In genomic region chr3:33278106-33278672, GRCh38 we compare ENCODE assay signal across 8 cellular contexts.
A peak's percentile ranks its signal among the peaks of the same experiment; 100 is the strongest.
DNase-seq lines count a peak whose midpoint lies in the region; ATAC-seq and TF ChIP-seq lines count a peak whose summit lies in the region.

No MANE protein-coding gene starts in this region.

- peak overlapping the region; percentile 65; the same call in 1 of the 2 replicates for H3K4me3 ChIP-seq in BLaER1

- no peak overlapping the region for H3K9ac ChIP-seq in BLaER1

- H3K27ac ChIP-seq in BLaER1, result no peak overlapping the region

- TF ChIP-seq CTCF in nephron progenitor cell (IDR thresholded peaks at IDR 0.05), result no peak

- H3K36me3 ChIP-seq in BLaER1, result no peaks in the 10 kb centered on the region

- DNase-seq in NCI-H146 treated with DMSO at 0.1 percent for 48 hours (lab: John Stamatoyannopoulos, UW; ENCODE audit: unreplicated experiment) (peak; percentile 7), nephron progenitor cell (no peak)
- DNase-seq in effector memory CD8-positive, alpha-beta T cell, result no peak
- no peak for DNase-seq in stimulated activated CD4-positive, alpha-beta T cell treated with anti-CD3 and anti-CD28 coated beads, Interleukin-4, amount 100 ng/mL, for 4 hours

- no peaks in the 10 kb centered on the region for H4K20me1 ChIP-seq in BLaER1

- peaks cover 8% of the 10 kb centered on the region; the same call in 1 of the 2 replicates for H3K9me3 ChIP-seq in BLaER1

- H3K27me3 Mint-ChIP-seq in effector memory CD8-positive, alpha-beta T cell, result peaks cover 51 to 52% of the 10 kb centered on the region in 2 donors
- H3K27me3 Mint-ChIP-seq in nephron progenitor cell (ENCODE audit: low read depth, poor library complexity), result peaks cover 5% of the 10 kb centered on the region

- H3K9me3 Mint-ChIP-seq in effector memory CD8-positive, alpha-beta T cell, result no peaks in the 10 kb centered on the region
- peaks cover 37% of the 10 kb centered on the region for H3K9me3 Mint-ChIP-seq in nephron progenitor cell

- peaks cover 22% of the 10 kb centered on the region for H3K27me3 ChIP-seq in BLaER1

- no peaks in the 10 kb centered on the region for H3K36me3 Mint-ChIP-seq in effector memory CD8-positive, alpha-beta T cell (ENCODE audit: insufficient read depth)
- peaks cover 5% of the 10 kb centered on the region for H3K36me3 Mint-ChIP-seq in nephron progenitor cell (ENCODE audit: low read depth)

- ATAC-seq in effector memory CD8-positive, alpha-beta T cell (replicated peaks), result no peak
- ATAC-seq in GM21515 (IDR thresholded peaks at IDR 0.05; ENCODE audit: unreplicated experiment) (no peak), GM21423 (IDR thresholded peaks at IDR 0.05; ENCODE audit: unreplicated experiment) (no peak), GM21367 (IDR thresholded peaks at IDR 0.05; ENCODE audit: unreplicated experiment) (no peak)

- H3K4me1 ChIP-seq in BLaER1, result no peaks in the 10 kb centered on the region

- no peak overlapping the region for H3K27ac Mint-ChIP-seq in effector memory CD8-positive, alpha-beta T cell
- H3K27ac Mint-ChIP-seq in nephron progenitor cell, result no peak overlapping the region

- H3K4me2 ChIP-seq in BLaER1, result peak overlapping the region; percentile 71

- H3K4me1 Mint-ChIP-seq in effector memory CD8-positive, alpha-beta T cell (ENCODE audit: low read depth in 2 of 2), result peaks cover 3 to 10% of the 10 kb centered on the region in 2 donors
- peaks cover 13% of the 10 kb centered on the region for H3K4me1 Mint-ChIP-seq in nephron progenitor cell

- peak overlapping the region; percentile 30 to 49 for H3K4me3 Mint-ChIP-seq in effector memory CD8-positive, alpha-beta T cell
- peak overlapping the region; percentile 82 for H3K4me3 Mint-ChIP-seq in nephron progenitor cell
